ENCODE assay signal across 18 cellular contexts in genomic region chr4:78137538-78137937, GRCh38.
"Had no signal": no experiment of that assay in that cellular context is flagged by ENCODE, and none has a peak within 500 bp of the region (broad histone marks: within the 10 kb centered on the region; RNA-seq: fewer than 3 reads in every experiment).

No MANE protein-coding gene starts in this region.

- H3K4me1 ChIP-seq: heart right ventricle, right atrium auricular region, tibial artery, upper lobe of left lung, uterus had no signal

- H3K27me3 ChIP-seq: gastrocnemius medialis, heart right ventricle, neutrophil, right atrium auricular region, tibial artery, upper lobe of left lung, uterus had no signal

- ATAC-seq: effector memory CD8-positive, alpha-beta T cell; gastrocnemius medialis; heart right ventricle; left lobe of liver; naive thymus-derived CD4-positive, alpha-beta T cell had no signal

- H3K27ac ChIP-seq: gastrocnemius medialis, heart right ventricle, neutrophil, right atrium auricular region, tibial artery, upper lobe of left lung, uterus had no signal

- H3K4me3 ChIP-seq: gastrocnemius medialis, heart right ventricle, right atrium auricular region, smooth muscle cell, tibial artery, upper lobe of left lung, uterus had no signal

- H3K9me3 ChIP-seq: gastrocnemius medialis, heart right ventricle, neutrophil, right atrium auricular region, tibial artery, upper lobe of left lung, uterus had no signal

- DNase-seq: effector memory CD8-positive, alpha-beta T cell; gastrocnemius medialis; heart right ventricle; hypothalamus; mammary epithelial cell; naive thymus-derived CD4-positive, alpha-beta T cell; nephron progenitor cell; stimulated activated CD4-positive, alpha-beta T cell treated with anti-CD3 and anti-CD28 coated beads, Interleukin-2, amount 100 ng/mL, for 48 hours; stimulated activated naive CD4-positive, alpha-beta T cell treated with Interleukin-2 at 50 U/mL for 16 hours; tibial artery; upper lobe of left lung; uterus had no signal

- FAIRE-seq: colon, islet of Langerhans had no signal

- H3K36me3 ChIP-seq: gastrocnemius medialis, heart right ventricle, neutrophil, right atrium auricular region, tibial artery, upper lobe of left lung, uterus had no signal
